8 cellular contexts compared by ENCODE assay signal in genomic region chr16:2604016-2604369, GRCh38.
DNase-seq lines count a peak whose midpoint lies in the region; ATAC-seq, FAIRE-seq and TF ChIP-seq lines count a peak whose summit lies in the region.
"Not testable (repeated sequence)": the region's sequence is repeated elsewhere in the genome, so short reads cannot be mapped to it uniquely, and the experiment has no call there.

No MANE protein-coding gene starts in this region.

- H4K20me1 ChIP-seq in astrocyte (ENCODE audit: insufficient read depth, low read length): not testable (repeated sequence)

- 4% methylated on average over 12 of the region's 12 CpGs for WGBS in esophagus muscularis mucosa

- H3K36me3 Mint-ChIP-seq in Caco-2 (ENCODE audit: insufficient read depth, unreplicated experiment): peaks cover 26% of the 10 kb centered on the region
- H3K36me3 Mint-ChIP-seq in T-helper 1 cell treated with Interleukin-12 subunit alpha and Interleukin-12 subunit beta and Interleukin-4 antibody, amounts not matched to agents 30 μg/mL and 1 μg/mL, for 36 hours (ENCODE audit: low read depth); astrocyte (ENCODE audit: low read depth, unreplicated experiment); osteocyte (ENCODE audit: unreplicated experiment): not testable (repeated sequence)

- peak overlapping the region; percentile 91 for H3K4me2 ChIP-seq in astrocyte (ENCODE audit: low read length)

- H3K36me3 ChIP-seq in Caco-2 (ENCODE audit: control insufficient read depth, insufficient read depth, low read length); astrocyte (ENCODE audit: insufficient read depth, low read length); tibial artery: not testable (repeated sequence)
- H3K36me3 ChIP-seq in esophagus muscularis mucosa: peaks cover under 1 to 13% (median 4%) of the 10 kb centered on the region in 4 donors

- H3K4me3 Mint-ChIP-seq in Caco-2 (ENCODE audit: unreplicated experiment) (peak overlapping the region; percentile 95), astrocyte (ENCODE audit: unreplicated experiment) (peak overlapping the region; percentile 96), osteocyte (ENCODE audit: unreplicated experiment) (peak overlapping the region; percentile 96)
- peak overlapping the region; percentile 98 for H3K4me3 Mint-ChIP-seq in T-helper 1 cell treated with Interleukin-12 subunit alpha and Interleukin-12 subunit beta and Interleukin-4 antibody, amounts not matched to agents 30 μg/mL and 1 μg/mL, for 36 hours

- intact Hi-C loops in Caco-2 (cut with micrococcal nuclease; ENCODE audit: unreplicated experiment); esophagus muscularis mucosa (cut with DNase I); left colon (cut with DNase I, micrococcal nuclease); tibial artery (cut with DNase I; ENCODE audit: low total_unique reads): not testable (repeated sequence)

- DNase-seq in Caco-2; Jurkat, Clone E6-1 (ENCODE audit: low read depth, low spot score); astrocyte (ENCODE audit: low read depth); esophagus muscularis mucosa (ENCODE audit: extremely low spot score); left colon; osteocyte (ENCODE audit: extremely low spot score, unreplicated experiment): not testable (repeated sequence)
- peak in 1 of 2 donors; percentile 41 for DNase-seq in tibial artery

- not testable (repeated sequence) for H3K9me3 ChIP-seq in Caco-2; astrocyte (ENCODE audit: insufficient read depth, low read depth, low read length); esophagus muscularis mucosa; tibial artery

- BruUV-seq in Caco-2 (replicated peaks; lab: Mats Ljungman, UMichigan): not testable (repeated sequence)

- H2AFZ ChIP-seq in astrocyte (ENCODE audit: low read depth, low read length): peak overlapping the region; percentile 66

- CTCF ChIA-PET in Caco-2 (lab: Charles Lee): interaction anchor here (0.8 kb wide), 1 partner anchor 78 kb away, joined by 5 read pairs; the partner anchor contains the start of gene KCTD5

- not testable (repeated sequence) for H3K27me3 ChIP-seq in Caco-2 (replicated peaks; ENCODE audit: control insufficient read depth, insufficient read depth, low read length); astrocyte (ENCODE audit: insufficient read depth, low read length); esophagus muscularis mucosa; tibial artery

- not testable (repeated sequence) for H3K4me1 Mint-ChIP-seq in Caco-2 (ENCODE audit: low read depth, unreplicated experiment); astrocyte (ENCODE audit: low read depth, unreplicated experiment); osteocyte (ENCODE audit: unreplicated experiment)
- peaks cover 17% of the 10 kb centered on the region for H3K4me1 Mint-ChIP-seq in T-helper 1 cell treated with Interleukin-12 subunit alpha and Interleukin-12 subunit beta and Interleukin-4 antibody, amounts not matched to agents 30 μg/mL and 1 μg/mL, for 36 hours (ENCODE audit: low read depth)

- H3K4me3 ChIP-seq in Caco-2 (ENCODE audit: low read depth, low read length) (peak overlapping the region; percentile 81), astrocyte (ENCODE audit: insufficient read depth, low read depth, low read length) (peak overlapping the region; percentile 92), esophagus muscularis mucosa (peak overlapping the region; percentile 78 to 98 (median 94)), tibial artery (peak overlapping the region; percentile 85 to 87)
- peak overlapping the region; percentile 98 for H3K4me3 ChIP-seq in Jurkat, Clone E6-1 (ENCODE audit: low read length)

- TF ChIP-seq EP300 in esophagus muscularis mucosa (IDR thresholded peaks at IDR 0.05): not testable (repeated sequence)

- H3K9ac ChIP-seq in astrocyte (ENCODE audit: low read length): peak overlapping the region; percentile 96

- FAIRE-seq in astrocyte (lab: Jason Lieb, UNC): not testable (repeated sequence)

- not testable (repeated sequence) for TF ChIP-seq CTCF in Caco-2 (IDR thresholded peaks at IDR 0.05; ENCODE audit: insufficient read depth in 1 of 2, low read depth in 1 of 2, low read length in 1 of 2, severe bottlenecking in 1 of 2, unreplicated experiment in 1 of 2); astrocyte (IDR thresholded peaks at IDR 0.05; ENCODE audit: insufficient read depth, low read depth, low read length); esophagus muscularis mucosa (IDR thresholded peaks at IDR 0.05); osteocyte (IDR thresholded peaks at IDR 0.05); tibial artery (IDR thresholded peaks at IDR 0.05)

- not testable (repeated sequence) for H3K4me1 ChIP-seq in Caco-2; astrocyte (ENCODE audit: insufficient read depth, low read length)
- H3K4me1 ChIP-seq in esophagus muscularis mucosa (peaks cover 8 to 22% (median 16%) of the 10 kb centered on the region in 4 donors), tibial artery (peaks cover 0 to 16% (median 6%) of the 10 kb centered on the region in 4 donors)

- POLR2A ChIA-PET in Caco-2 (lab: Charles Lee): interaction anchor here (1.5 kb wide), 1 partner anchor 78 kb away, joined by 6 read pairs; the partner anchor contains the start of gene KCTD5

- peaks cover 27% of the 10 kb centered on the region for H3K79me2 ChIP-seq in astrocyte (ENCODE audit: insufficient read depth, low read length)

- not testable (repeated sequence) for H3K27me3 Mint-ChIP-seq in Caco-2 (ENCODE audit: insufficient read depth, unreplicated experiment); T-helper 1 cell treated with Interleukin-12 subunit alpha and Interleukin-12 subunit beta and Interleukin-4 antibody, amounts not matched to agents 30 μg/mL and 1 μg/mL, for 36 hours (ENCODE audit: low read depth); astrocyte (ENCODE audit: low read depth, unreplicated experiment); osteocyte (ENCODE audit: unreplicated experiment)

- H3K9me3 Mint-ChIP-seq in Caco-2 (ENCODE audit: unreplicated experiment); T-helper 1 cell treated with Interleukin-12 subunit alpha and Interleukin-12 subunit beta and Interleukin-4 antibody, amounts not matched to agents 30 μg/mL and 1 μg/mL, for 36 hours; astrocyte (ENCODE audit: unreplicated experiment); osteocyte (ENCODE audit: unreplicated experiment): not testable (repeated sequence)

- H3K27ac Mint-ChIP-seq in Caco-2 (ENCODE audit: unreplicated experiment) (peak overlapping the region; percentile 97), astrocyte (ENCODE audit: unreplicated experiment) (peak overlapping the region; percentile 93), osteocyte (ENCODE audit: unreplicated experiment) (peak overlapping the region; percentile 96)
- peak overlapping the region; percentile 93 for H3K27ac Mint-ChIP-seq in T-helper 1 cell treated with Interleukin-12 subunit alpha and Interleukin-12 subunit beta and Interleukin-4 antibody, amounts not matched to agents 30 μg/mL and 1 μg/mL, for 36 hours

- peak; percentile 22 for ATAC-seq in left colon

- H3K27ac ChIP-seq in astrocyte (ENCODE audit: low read depth, low read length) (peak overlapping the region; percentile 76), esophagus muscularis mucosa (replicated peaks in 1 of 4) (peak overlapping the region; percentile 69 to 80 (median 78)), tibial artery (peak overlapping the region; percentile 80 to 88)

- not testable (repeated sequence) for TF ChIP-seq POLR2A in esophagus muscularis mucosa (IDR thresholded peaks at IDR 0.05; ENCODE audit: low read depth)
